ENCODE assay signal across 1 cellular context in the genomic region with DNA sequence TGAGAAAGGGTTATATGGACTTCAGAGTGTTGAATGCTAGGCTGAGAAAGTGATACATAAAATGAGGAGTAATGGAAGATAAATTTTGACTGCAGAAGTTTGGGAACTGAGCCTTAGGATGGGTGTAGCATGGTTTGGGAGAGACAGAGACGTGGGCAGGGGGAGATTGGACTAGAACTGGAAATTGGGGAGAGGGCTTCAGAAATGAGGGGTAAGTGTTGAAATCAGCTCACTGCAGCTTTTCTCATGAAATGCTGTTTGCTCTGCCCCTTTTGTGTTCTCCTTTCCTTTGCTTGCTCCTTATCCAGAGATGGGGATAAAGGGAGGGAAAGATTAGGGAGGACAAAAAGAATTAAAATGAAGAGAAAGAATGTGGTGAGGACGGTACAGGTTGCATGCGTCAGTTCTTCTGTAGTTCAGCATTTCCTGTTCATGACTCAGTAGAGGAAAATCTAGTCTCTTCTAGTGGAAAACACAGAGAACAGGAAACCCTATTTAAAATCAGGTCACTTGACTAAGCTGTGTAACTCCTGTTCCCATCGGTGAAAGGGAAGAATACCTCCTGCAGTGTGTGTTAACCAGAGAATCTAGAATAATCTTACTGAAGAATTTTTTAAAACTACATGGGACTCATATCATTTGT.
TF ChIP-seq lines count a peak whose summit lies in the region.

No MANE protein-coding gene starts in this region.

TF ChIP-seq in SK-N-SH treated with all-trans-retinoic acid at 6 μM for 48 hours, 23 proteins besides CTCF, POLR2A, EP300 and RAD21 (continued from another document):
- TF ChIP-seq, protein P1, sequence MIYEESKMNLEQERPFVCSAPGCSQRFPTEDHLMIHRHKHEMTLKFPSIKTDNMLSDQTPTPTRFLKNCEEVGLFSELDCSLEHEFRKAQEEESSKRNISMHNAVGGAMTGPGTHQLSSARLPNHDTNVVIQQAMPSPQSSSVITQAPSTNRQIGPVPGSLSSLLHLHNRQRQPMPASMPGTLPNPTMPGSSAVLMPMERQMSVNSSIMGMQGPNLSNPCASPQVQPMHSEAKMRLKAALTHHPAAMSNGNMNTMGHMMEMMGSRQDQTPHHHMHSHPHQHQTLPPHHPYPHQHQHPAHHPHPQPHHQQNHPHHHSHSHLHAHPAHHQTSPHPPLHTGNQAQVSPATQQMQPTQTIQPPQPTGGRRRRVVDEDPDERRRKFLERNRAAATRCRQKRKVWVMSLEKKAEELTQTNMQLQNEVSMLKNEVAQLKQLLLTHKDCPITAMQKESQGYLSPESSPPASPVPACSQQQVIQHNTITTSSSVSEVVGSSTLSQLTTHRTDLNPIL (CRISPR knock-in tag; IDR thresholded peaks at IDR 0.05; ENCODE audit: low read depth) = no peak
- TF ChIP-seq ZC3H10 (CRISPR knock-in tag; IDR thresholded peaks at IDR 0.05) = no peak
- no peak for TF ChIP-seq ARNTL (CRISPR knock-in tag; IDR thresholded peaks at IDR 0.05; ENCODE audit: borderline replicate concordance, low read depth)
- TF ChIP-seq, protein P2, sequence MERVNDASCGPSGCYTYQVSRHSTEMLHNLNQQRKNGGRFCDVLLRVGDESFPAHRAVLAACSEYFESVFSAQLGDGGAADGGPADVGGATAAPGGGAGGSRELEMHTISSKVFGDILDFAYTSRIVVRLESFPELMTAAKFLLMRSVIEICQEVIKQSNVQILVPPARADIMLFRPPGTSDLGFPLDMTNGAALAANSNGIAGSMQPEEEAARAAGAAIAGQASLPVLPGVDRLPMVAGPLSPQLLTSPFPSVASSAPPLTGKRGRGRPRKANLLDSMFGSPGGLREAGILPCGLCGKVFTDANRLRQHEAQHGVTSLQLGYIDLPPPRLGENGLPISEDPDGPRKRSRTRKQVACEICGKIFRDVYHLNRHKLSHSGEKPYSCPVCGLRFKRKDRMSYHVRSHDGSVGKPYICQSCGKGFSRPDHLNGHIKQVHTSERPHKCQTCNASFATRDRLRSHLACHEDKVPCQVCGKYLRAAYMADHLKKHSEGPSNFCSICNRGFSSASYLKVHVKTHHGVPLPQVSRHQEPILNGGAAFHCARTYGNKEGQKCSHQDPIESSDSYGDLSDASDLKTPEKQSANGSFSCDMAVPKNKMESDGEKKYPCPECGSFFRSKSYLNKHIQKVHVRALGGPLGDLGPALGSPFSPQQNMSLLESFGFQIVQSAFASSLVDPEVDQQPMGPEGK (CRISPR knock-in tag; IDR thresholded peaks at IDR 0.05; ENCODE audit: borderline replicate concordance) = no peak
- no peak for TF ChIP-seq ZNF70 (CRISPR knock-in tag; IDR thresholded peaks at IDR 0.05)
- no peak for TF ChIP-seq BACH2 (CRISPR knock-in tag; IDR thresholded peaks at IDR 0.05; ENCODE audit: borderline replicate concordance)
- 0 out of 2 replicates have a peak, but pooled peaks have one; percentile 45 for TF ChIP-seq GLIS3 (CRISPR knock-in tag; IDR thresholded peaks at IDR 0.05)
- no peak for TF ChIP-seq ZFP30 (CRISPR knock-in tag; IDR thresholded peaks at IDR 0.05)
- TF ChIP-seq, protein P3, sequence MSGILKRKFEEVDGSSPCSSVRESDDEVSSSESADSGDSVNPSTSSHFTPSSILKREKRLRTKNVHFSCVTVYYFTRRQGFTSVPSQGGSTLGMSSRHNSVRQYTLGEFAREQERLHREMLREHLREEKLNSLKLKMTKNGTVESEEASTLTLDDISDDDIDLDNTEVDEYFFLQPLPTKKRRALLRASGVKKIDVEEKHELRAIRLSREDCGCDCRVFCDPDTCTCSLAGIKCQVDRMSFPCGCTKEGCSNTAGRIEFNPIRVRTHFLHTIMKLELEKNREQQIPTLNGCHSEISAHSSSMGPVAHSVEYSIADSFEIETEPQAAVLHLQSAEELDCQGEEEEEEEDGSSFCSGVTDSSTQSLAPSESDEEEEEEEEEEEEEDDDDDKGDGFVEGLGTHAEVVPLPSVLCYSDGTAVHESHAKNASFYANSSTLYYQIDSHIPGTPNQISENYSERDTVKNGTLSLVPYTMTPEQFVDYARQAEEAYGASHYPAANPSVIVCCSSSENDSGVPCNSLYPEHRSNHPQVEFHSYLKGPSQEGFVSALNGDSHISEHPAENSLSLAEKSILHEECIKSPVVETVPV (CRISPR knock-in tag; IDR thresholded peaks at IDR 0.05) = no peak
- 0 out of 2 replicates have a peak, but pooled peaks have one; percentile 48 for TF ChIP-seq ESRRG (CRISPR knock-in tag; IDR thresholded peaks at IDR 0.05)
- no peak for TF ChIP-seq ZFP3 (CRISPR knock-in tag; IDR thresholded peaks at IDR 0.05)
- no peak for TF ChIP-seq ZNF8 (CRISPR knock-in tag; IDR thresholded peaks at IDR 0.05)
- no peak for TF ChIP-seq RARB (CRISPR knock-in tag; IDR thresholded peaks at IDR 0.05)
- TF ChIP-seq ISL1 (CRISPR knock-in tag; IDR thresholded peaks at IDR 0.05) = peak; percentile 41
- TF ChIP-seq, protein P4, sequence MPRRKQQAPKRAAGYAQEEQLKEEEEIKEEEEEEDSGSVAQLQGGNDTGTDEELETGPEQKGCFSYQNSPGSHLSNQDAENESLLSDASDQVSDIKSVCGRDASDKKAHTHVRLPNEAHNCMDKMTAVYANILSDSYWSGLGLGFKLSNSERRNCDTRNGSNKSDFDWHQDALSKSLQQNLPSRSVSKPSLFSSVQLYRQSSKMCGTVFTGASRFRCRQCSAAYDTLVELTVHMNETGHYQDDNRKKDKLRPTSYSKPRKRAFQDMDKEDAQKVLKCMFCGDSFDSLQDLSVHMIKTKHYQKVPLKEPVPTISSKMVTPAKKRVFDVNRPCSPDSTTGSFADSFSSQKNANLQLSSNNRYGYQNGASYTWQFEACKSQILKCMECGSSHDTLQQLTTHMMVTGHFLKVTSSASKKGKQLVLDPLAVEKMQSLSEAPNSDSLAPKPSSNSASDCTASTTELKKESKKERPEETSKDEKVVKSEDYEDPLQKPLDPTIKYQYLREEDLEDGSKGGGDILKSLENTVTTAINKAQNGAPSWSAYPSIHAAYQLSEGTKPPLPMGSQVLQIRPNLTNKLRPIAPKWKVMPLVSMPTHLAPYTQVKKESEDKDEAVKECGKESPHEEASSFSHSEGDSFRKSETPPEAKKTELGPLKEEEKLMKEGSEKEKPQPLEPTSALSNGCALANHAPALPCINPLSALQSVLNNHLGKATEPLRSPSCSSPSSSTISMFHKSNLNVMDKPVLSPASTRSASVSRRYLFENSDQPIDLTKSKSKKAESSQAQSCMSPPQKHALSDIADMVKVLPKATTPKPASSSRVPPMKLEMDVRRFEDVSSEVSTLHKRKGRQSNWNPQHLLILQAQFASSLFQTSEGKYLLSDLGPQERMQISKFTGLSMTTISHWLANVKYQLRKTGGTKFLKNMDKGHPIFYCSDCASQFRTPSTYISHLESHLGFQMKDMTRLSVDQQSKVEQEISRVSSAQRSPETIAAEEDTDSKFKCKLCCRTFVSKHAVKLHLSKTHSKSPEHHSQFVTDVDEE (CRISPR knock-in tag; IDR thresholded peaks at IDR 0.05) = no peak
- no peak for TF ChIP-seq SNAI2 (CRISPR knock-in tag; IDR thresholded peaks at IDR 0.05)
